In the genomic region with DNA sequence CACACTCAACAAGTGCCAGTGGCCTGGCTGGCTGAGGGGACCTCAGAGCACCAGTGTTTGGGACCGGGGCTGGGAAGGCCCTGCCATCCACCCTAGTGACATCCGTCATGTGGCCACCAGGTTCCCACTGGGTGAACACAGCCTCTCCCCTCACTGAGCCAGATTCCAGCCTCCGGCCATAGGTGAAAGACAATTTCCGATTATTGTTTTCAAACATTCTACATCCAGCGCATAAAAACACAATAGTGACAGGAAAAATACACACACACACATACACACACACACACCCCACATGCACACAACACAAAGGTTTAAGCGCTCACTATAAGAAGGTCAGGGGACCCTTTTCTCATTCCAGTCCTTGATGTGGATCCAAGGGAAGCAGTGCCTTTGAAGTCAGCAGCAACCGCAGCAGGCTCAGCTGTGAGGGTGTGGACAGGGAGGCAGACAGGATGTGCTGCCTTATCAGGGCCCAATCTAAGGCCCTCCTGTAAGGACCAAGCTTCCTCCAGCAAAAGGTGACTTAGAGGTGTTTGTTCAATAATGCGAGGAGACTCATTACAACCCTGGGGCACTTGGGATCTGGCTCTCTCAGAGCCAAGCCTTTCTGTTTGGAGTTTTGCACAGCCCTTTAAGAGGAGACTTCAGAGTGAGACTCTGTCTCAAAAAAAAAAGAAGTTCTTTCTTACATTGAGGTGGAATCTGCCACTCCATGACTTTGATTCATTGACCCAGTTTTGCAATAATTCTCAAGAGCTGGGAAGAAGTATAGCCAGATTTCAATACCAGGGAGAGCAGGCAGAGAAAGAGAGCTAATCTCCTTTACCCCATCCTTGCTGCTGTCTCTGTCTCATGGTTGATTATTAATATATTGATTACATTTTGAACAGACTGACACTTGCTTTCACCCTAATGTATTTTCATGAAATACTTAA, we compare ENCODE assay signal across 8 cellular contexts.
DNase-seq lines count a peak whose midpoint lies in the region; ATAC-seq and TF ChIP-seq lines count a peak whose summit lies in the region.

No MANE protein-coding gene starts in this region.

- H3K4me1 ChIP-seq in right lobe of liver = peaks cover 2 to 85% (median 35%) of the 10 kb centered on the region in 4 donors
- peaks cover 71 to 92% of the 10 kb centered on the region in 2 donors for H3K4me1 ChIP-seq in thyroid gland

- H3K27ac Mint-ChIP-seq in activated CD4-positive, alpha-beta T cell treated with anti-CD3 and anti-CD28 coated beads, Interleukin-2, amount 10 ng/mL, durations not matched to agents 7 days and 5 days = peak overlapping the region; percentile 67
- peak overlapping the region; percentile 4 to 97 (median 72) for H3K27ac Mint-ChIP-seq in brain
- no peak overlapping the region for H3K27ac Mint-ChIP-seq in activated CD8-positive, alpha-beta memory T cell treated with anti-CD3 and anti-CD28 coated beads, Interleukin-2, amount 10 ng/mL, durations not matched to agents 7 days and 5 days

- ATAC-seq in right lobe of liver = no peak
- ATAC-seq in activated CD8-positive, alpha-beta memory T cell treated with anti-CD3 and anti-CD28 coated beads, Interleukin-2, amount 10 ng/mL, durations not matched to agents 7 days and 5 days = no peak
- no peak for ATAC-seq in HG03342 (IDR thresholded peaks at IDR 0.05; ENCODE audit: unreplicated experiment)

- POLR2A ChIA-PET in activated CD4-positive, alpha-beta T cell treated with anti-CD3 and anti-CD28 coated beads, Interleukin-2, amount 10 ng/mL, durations not matched to agents 7 days and 5 days (lab: Charles Lee) = interaction anchor here (0.6 kb wide), 1 partner anchor 217 kb away, joined by 10 read pairs; no protein-coding TSS in a partner anchor

- DNase-seq in activated CD4-positive, alpha-beta T cell treated with anti-CD3 and anti-CD28 coated beads, Interleukin-2, amount 10 ng/mL, durations not matched to agents 7 days and 5 days = peak; percentile 43
- no peak for DNase-seq in activated CD4-positive, alpha-beta T cell treated with anti-CD3 and anti-CD28 coated beads, Interleukin-2, amount 50 U/mL, for 4 hours
- DNase-seq in right lobe of liver (no peak), thyroid gland (no peak), H4 (ENCODE audit: low spot score) (no peak)
- no peak for DNase-seq in activated CD8-positive, alpha-beta memory T cell treated with anti-CD3 and anti-CD28 coated beads, Interleukin-2, amount 10 ng/mL, durations not matched to agents 7 days and 5 days

- peak overlapping the region; percentile 71 to 91 (median 82) for H3K27ac ChIP-seq in right lobe of liver
- H3K27ac ChIP-seq in thyroid gland = peak overlapping the region; percentile 90 to 95 (median 94)

- peaks cover 2% of the 10 kb centered on the region for H3K9me3 Mint-ChIP-seq in activated CD4-positive, alpha-beta T cell treated with anti-CD3 and anti-CD28 coated beads, Interleukin-2, amount 10 ng/mL, durations not matched to agents 7 days and 5 days
- H3K9me3 Mint-ChIP-seq in brain = peaks cover 0 to 7% (median 0%) of the 10 kb centered on the region in 5 experiments
- no peaks in the 10 kb centered on the region for H3K9me3 Mint-ChIP-seq in activated CD8-positive, alpha-beta memory T cell treated with anti-CD3 and anti-CD28 coated beads, Interleukin-2, amount 10 ng/mL, durations not matched to agents 7 days and 5 days (ENCODE audit: low read depth)

- H3K4me3 Mint-ChIP-seq in activated CD4-positive, alpha-beta T cell treated with anti-CD3 and anti-CD28 coated beads, Interleukin-2, amount 10 ng/mL, durations not matched to agents 7 days and 5 days = no peak overlapping the region
- peak overlapping the region in 2 of 5 experiments; percentile 9 to 15 for H3K4me3 Mint-ChIP-seq in brain
- no peak overlapping the region for H3K4me3 Mint-ChIP-seq in activated CD8-positive, alpha-beta memory T cell treated with anti-CD3 and anti-CD28 coated beads, Interleukin-2, amount 10 ng/mL, durations not matched to agents 7 days and 5 days

- no peaks in the 10 kb centered on the region for H3K27me3 ChIP-seq in right lobe of liver
- H3K27me3 ChIP-seq in thyroid gland = no peaks in the 10 kb centered on the region

- no peaks in the 10 kb centered on the region for H3K27me3 Mint-ChIP-seq in activated CD4-positive, alpha-beta T cell treated with anti-CD3 and anti-CD28 coated beads, Interleukin-2, amount 10 ng/mL, durations not matched to agents 7 days and 5 days
- H3K27me3 Mint-ChIP-seq in brain = no peaks in the 10 kb centered on the region
- no peaks in the 10 kb centered on the region for H3K27me3 Mint-ChIP-seq in activated CD8-positive, alpha-beta memory T cell treated with anti-CD3 and anti-CD28 coated beads, Interleukin-2, amount 10 ng/mL, durations not matched to agents 7 days and 5 days

- no peak overlapping the region for H3K4me3 ChIP-seq in right lobe of liver
- H3K4me3 ChIP-seq in thyroid gland (replicated peaks in 1 of 3) = no peak overlapping the region

- TF ChIP-seq CTCF in brain (conservative IDR thresholded peaks at IDR 0.05) = no peak
- no peak for TF ChIP-seq CTCF in right lobe of liver (IDR thresholded peaks at IDR 0.05)
- no peak for TF ChIP-seq CTCF in thyroid gland (IDR thresholded peaks at IDR 0.05)

- peaks cover 26% of the 10 kb centered on the region for H3K4me1 Mint-ChIP-seq in activated CD4-positive, alpha-beta T cell treated with anti-CD3 and anti-CD28 coated beads, Interleukin-2, amount 10 ng/mL, durations not matched to agents 7 days and 5 days
- peaks cover 86% of the 10 kb centered on the region for H3K4me1 Mint-ChIP-seq in brain
- H3K4me1 Mint-ChIP-seq in activated CD8-positive, alpha-beta memory T cell treated with anti-CD3 and anti-CD28 coated beads, Interleukin-2, amount 10 ng/mL, durations not matched to agents 7 days and 5 days = peaks cover 4% of the 10 kb centered on the region

- H3K36me3 ChIP-seq in right lobe of liver = no peaks in the 10 kb centered on the region
- H3K36me3 ChIP-seq in thyroid gland = no peaks in the 10 kb centered on the region

- H3K36me3 Mint-ChIP-seq in activated CD4-positive, alpha-beta T cell treated with anti-CD3 and anti-CD28 coated beads, Interleukin-2, amount 10 ng/mL, durations not matched to agents 7 days and 5 days (ENCODE audit: low read depth) = peaks cover 2% of the 10 kb centered on the region
- H3K36me3 Mint-ChIP-seq in brain = peaks cover 3% of the 10 kb centered on the region
- no peaks in the 10 kb centered on the region for H3K36me3 Mint-ChIP-seq in activated CD8-positive, alpha-beta memory T cell treated with anti-CD3 and anti-CD28 coated beads, Interleukin-2, amount 10 ng/mL, durations not matched to agents 7 days and 5 days

- CTCF ChIA-PET in activated CD4-positive, alpha-beta T cell treated with anti-CD3 and anti-CD28 coated beads, Interleukin-2, amount 10 ng/mL, durations not matched to agents 7 days and 5 days (lab: Charles Lee) = interaction anchor here (0.6 to 1.5 kb wide), 2 partner anchors 10 to 42 kb away, joined by 3 read pairs; no protein-coding TSS in a partner anchor
- CTCF ChIA-PET in activated CD8-positive, alpha-beta memory T cell treated with anti-CD3 and anti-CD28 coated beads, Interleukin-2, amount 10 ng/mL, durations not matched to agents 7 days and 5 days (lab: Charles Lee) = no interaction called here

- H3K9me3 ChIP-seq in right lobe of liver = no peaks in the 10 kb centered on the region
- H3K9me3 ChIP-seq in thyroid gland = no peaks in the 10 kb centered on the region

- TF ChIP-seq POLR2A in right lobe of liver (IDR thresholded peaks at IDR 0.05) = no peak
- no peak for TF ChIP-seq POLR2A in thyroid gland (IDR thresholded peaks at IDR 0.05)

- intact Hi-C loops in right lobe of liver (cut with DNase I) (loop anchor here in 1 of 2 donors (5.0 kb wide), 1 partner anchor 62 kb away; no protein-coding TSS in a partner anchor), thyroid gland (cut with DNase I) (no loop called here)

- WGBS in right lobe of liver (ENCODE audit: insufficient coverage, low coverage, low lambda C conversion rate, missing lambda C conversion rate) = 64% methylated on average over 4 of the region's 8 CpGs
- WGBS in thyroid gland, 2 donors = 79 to 80% methylated on average over 8 of the region's 8 CpGs
